1 cellular context compared by ENCODE assay signal in genomic region chr16:66888647-66889615, GRCh38.
TF ChIP-seq lines count a peak whose summit lies in the region.

No MANE protein-coding gene starts in this region.

TF ChIP-seq in SK-N-SH treated with all-trans-retinoic acid at 6 μM for 48 hours, 23 proteins besides CTCF, POLR2A, EP300 and RAD21 (continued from another document):
- no peak for TF ChIP-seq CSRNP3 (CRISPR knock-in tag; IDR thresholded peaks at IDR 0.05)
- TF ChIP-seq RARB (CRISPR knock-in tag; IDR thresholded peaks at IDR 0.05), result no peak
- TF ChIP-seq PATZ1 (CRISPR knock-in tag; IDR thresholded peaks at IDR 0.05; ENCODE audit: borderline replicate concordance), result no peak
- no peak for TF ChIP-seq ZNF8 (CRISPR knock-in tag; IDR thresholded peaks at IDR 0.05)
- no peak for TF ChIP-seq ZNF565 (CRISPR knock-in tag; conservative IDR thresholded peaks at IDR 0.05; ENCODE audit: low read depth)
- TF ChIP-seq BACH2 (CRISPR knock-in tag; IDR thresholded peaks at IDR 0.05; ENCODE audit: borderline replicate concordance), result no peak
- no peak for TF ChIP-seq TSHZ2 (CRISPR knock-in tag; IDR thresholded peaks at IDR 0.05)
- no peak for TF ChIP-seq OSR1 (CRISPR knock-in tag; IDR thresholded peaks at IDR 0.05)
- no peak for TF ChIP-seq ISL1 (CRISPR knock-in tag; IDR thresholded peaks at IDR 0.05)
- no peak for TF ChIP-seq ARNTL (CRISPR knock-in tag; IDR thresholded peaks at IDR 0.05; ENCODE audit: borderline replicate concordance, low read depth)
- TF ChIP-seq ZNF70 (CRISPR knock-in tag; IDR thresholded peaks at IDR 0.05), result no peak
- no peak for TF ChIP-seq ZFP30 (CRISPR knock-in tag; IDR thresholded peaks at IDR 0.05)
- TF ChIP-seq CSDC2 (CRISPR knock-in tag; IDR thresholded peaks at IDR 0.05), result no peak
- TF ChIP-seq ZFP3 (CRISPR knock-in tag; IDR thresholded peaks at IDR 0.05), result no peak
